In genomic region chr11:67321313-67321871, GRCh38 we compare ENCODE assay signal across 17 cellular contexts. TPM values are rescaled to one million over a fixed set of nuclear protein-coding genes. Genes with fewer than 3 reads are reported as not detected.
DNase-seq lines count a peak whose midpoint lies in the region; ATAC-seq, FAIRE-seq and TF ChIP-seq lines count a peak whose summit lies in the region.
"Had no signal": no experiment of that assay in that cellular context is flagged by ENCODE, and none has a peak within 500 bp of the region (broad histone marks: within the 10 kb centered on the region; RNA-seq: fewer than 3 reads in every experiment).

No MANE protein-coding gene starts in this region.

- no peak overlapping the region for H2BK120ac ChIP-seq in neuronal stem cell (ENCODE audit: low read depth, low read length)

- in situ Hi-C loops in K562 (cut with MboI): no loop called here

- no peak overlapping the region for H4K91ac ChIP-seq in neuronal stem cell (ENCODE audit: low read depth, low read length, poor library complexity)

- H3K4ac ChIP-seq in neuronal stem cell (ENCODE audit: low read length): no peak overlapping the region

- DNase-seq in activated CD4-positive, alpha-beta T cell treated with anti-CD3 and anti-CD28 coated beads, Interleukin-2, amount 10 ng/mL, durations not matched to agents 24 days and 14 days: peak; percentile 53
- DNase-seq in activated CD4-positive, alpha-beta T cell treated with anti-CD3 and anti-CD28 coated beads, Interleukin-2, amount 50 U/mL, for 48 hours: no peak
- peak; percentile 25 for DNase-seq in LHCN-M2 (ENCODE audit: low read depth)
- peak in 2 of 4 experiments; percentile 2 to 5 for DNase-seq in K562 (ENCODE audit: extremely low read depth in 1 of 4, low spot score in 3 of 4)
- DNase-seq in posterior vena cava (ENCODE audit: low spot score): peak; percentile 40
- no peak for DNase-seq in NCI-H774 (lab: John Stamatoyannopoulos, UW)
- no peak for DNase-seq in DMS79 (lab: John Stamatoyannopoulos, UW)
- no peak for DNase-seq in neuronal stem cell (ENCODE audit: low spot score)
- DNase-seq: CD8-positive, alpha-beta T cell; COR-L47; GF-D8; H9 had no signal

- H2BK5ac ChIP-seq in neuronal stem cell (ENCODE audit: low read length): no peak overlapping the region

- no peak overlapping the region; the same call in 1 of the 2 replicates for H3K4me2 ChIP-seq in K562 (ENCODE audit: insufficient read depth, low read length)
- no peak overlapping the region for H3K4me2 ChIP-seq in neuronal stem cell (ENCODE audit: insufficient read depth, low read length, poor library complexity, severe bottlenecking)
- H3K4me2 ChIP-seq: GM23338 had no signal

- peaks cover 4% of the 10 kb centered on the region for H3K36me3 Mint-ChIP-seq in activated CD4-positive, alpha-beta T cell treated with anti-CD3 and anti-CD28 coated beads, Interleukin-2, amount 10 ng/mL, durations not matched to agents 24 days and 14 days (ENCODE audit: low read depth)
- H3K36me3 Mint-ChIP-seq: CD14-positive monocyte had no signal

- H4K8ac ChIP-seq in neuronal stem cell (ENCODE audit: low read depth, low read length): no peak overlapping the region

- H3K79me2 ChIP-seq in K562 (ENCODE audit: control insufficient read depth, insufficient read depth, low read length): peaks cover 6% of the 10 kb centered on the region; the same call in 1 of the 3 replicates

- H3K9ac ChIP-seq in K562 (ENCODE audit: insufficient read depth in 1 of 2, low read depth in 2 of 2, low read length in 2 of 2): peak overlapping the region in 1 of 2 experiments; percentile 3; a peak in 1 of 4 replicates
- no peak overlapping the region for H3K9ac ChIP-seq in neuronal stem cell (ENCODE audit: low read depth, low read length, poor library complexity)

- H3K4me1 Mint-ChIP-seq in activated CD4-positive, alpha-beta T cell treated with anti-CD3 and anti-CD28 coated beads, Interleukin-2, amount 10 ng/mL, durations not matched to agents 24 days and 14 days: peaks cover 12% of the 10 kb centered on the region

- H3K9me1 ChIP-seq in K562 (ENCODE audit: control insufficient read depth, insufficient read depth, low read length): no peaks in the 10 kb centered on the region

- H2BK15ac ChIP-seq in neuronal stem cell (ENCODE audit: low read length): no peak overlapping the region

- H3K36me3 ChIP-seq in K562 (ENCODE audit: control insufficient read depth, insufficient read depth, low read length) (no peaks in the 10 kb centered on the region; the same call in 2 of the 3 replicates), neuronal stem cell (replicated peaks in 1 of 2; ENCODE audit: control insufficient read depth in 2 of 2, insufficient read depth in 2 of 2, low read length in 2 of 2) (peaks cover 0 to 1% of the 10 kb centered on the region in 2 donors)

- no peaks in the 10 kb centered on the region for H3K9me3 Mint-ChIP-seq in activated CD4-positive, alpha-beta T cell treated with anti-CD3 and anti-CD28 coated beads, Interleukin-2, amount 10 ng/mL, durations not matched to agents 24 days and 14 days
- H3K9me3 Mint-ChIP-seq: CD14-positive monocyte; CD8-positive, alpha-beta T cell; GM23338; H9 had no signal

- H3K27me3 ChIP-seq in K562 (ENCODE audit: control insufficient read depth in 2 of 2, insufficient read depth in 2 of 2, low read length in 2 of 2): no peaks in the 10 kb centered on the region
- peaks cover 0 to 9% (median 0%) of the 10 kb centered on the region in 3 experiments for H3K27me3 ChIP-seq in neuronal stem cell (ENCODE audit: control insufficient read depth in 3 of 3, insufficient read depth in 3 of 3, low read depth in 1 of 3, low read length in 3 of 3)

- no peak overlapping the region for H3K4me3 Mint-ChIP-seq in activated CD4-positive, alpha-beta T cell treated with anti-CD3 and anti-CD28 coated beads, Interleukin-2, amount 10 ng/mL, durations not matched to agents 24 days and 14 days
- H3K4me3 Mint-ChIP-seq: CD14-positive monocyte; CD8-positive, alpha-beta T cell; GM23338; H9 had no signal

- no TSS peak for BruUV-seq in K562 (replicated peaks; lab: Mats Ljungman, UMichigan)

- H3K79me1 ChIP-seq in neuronal stem cell (ENCODE audit: low read depth, low read length): no peaks in the 10 kb centered on the region

- intact Hi-C loops in activated CD4-positive, alpha-beta T cell treated with anti-CD3 and anti-CD28 coated beads, Interleukin-2, amount 10 ng/mL, durations not matched to agents 24 days and 14 days (cut with micrococcal nuclease): no loop called here
- intact Hi-C loops in K562 (cut with micrococcal nuclease): no loop called here
- intact Hi-C loops in posterior vena cava (cut with DNase I): no loop called here

- no peak overlapping the region for H2AK5ac ChIP-seq in neuronal stem cell (ENCODE audit: low read depth, low read length)

- H3K9me3 ChIP-seq in K562 (replicated peaks; ENCODE audit: control insufficient read depth, insufficient read depth, low read depth, low read length) (no peaks in the 10 kb centered on the region), neuronal stem cell (replicated peaks in 1 of 2; ENCODE audit: control insufficient read depth in 2 of 2, insufficient read depth in 1 of 2, low read depth in 1 of 2, low read length in 2 of 2) (no peaks in the 10 kb centered on the region)

- ATAC-seq in K562: no peak
- ATAC-seq: CD8-positive, alpha-beta T cell; GM23338 had no signal

- whole genome bisulfite sequencing in K562 (ENCODE audit: insufficient coverage, low coverage, missing lambda C conversion rate): 39% methylated on average over 6 of the region's 6 CpGs
- WGBS in neuronal stem cell (ENCODE audit: extremely low coverage in 2 of 2, insufficient read length in 2 of 2, insufficient replicate concordance in 1 of 2), 2 donors: no CpG with 5 or more reads among the region's 6 CpGs

- H3K14ac ChIP-seq in neuronal stem cell (ENCODE audit: low read length): no peak overlapping the region

- no peak for TF ChIP-seq POLR2A in K562 (conservative IDR thresholded peaks at IDR 0.05)

- POLR2A ChIA-PET in K562 (lab: Yijun Ruan, JAX): interaction anchor here (0.5 to 1.4 kb wide), 7 partner anchors 11 to 335 kb away, joined by 3 to 4 read pairs (median 3); no protein-coding TSS in a partner anchor

- FAIRE-seq in K562 (lab: Jason Lieb, UNC): no peak
- FAIRE-seq: D721Med, GM18507 had no signal

- no peak for TF ChIP-seq CTCF in K562 (IDR thresholded peaks at IDR 0.05 in 2 of 3, conservative IDR thresholded peaks at IDR 0.05 in 1 of 3; ENCODE audit: insufficient read depth in 2 of 3, low read depth in 1 of 3, low read length in 3 of 3)

- CTCF ChIA-PET in K562 (lab: Yijun Ruan, JAX; ENCODE audit: low intra/inter-chr PET ratio): no interaction called here

- no peak overlapping the region for H3K23ac ChIP-seq in neuronal stem cell (ENCODE audit: low read depth, low read length, poor library complexity)

- H2BK12ac ChIP-seq in neuronal stem cell (ENCODE audit: low read length): no peak overlapping the region

- no peak for TF ChIP-seq EP300 in K562 (IDR thresholded peaks at IDR 0.05; ENCODE audit: low read length)

- no peak overlapping the region for H3K18ac ChIP-seq in neuronal stem cell (ENCODE audit: low read length)

- H3K27ac ChIP-seq in K562 (ENCODE audit: extremely low read depth, low read depth, low read length) (no peak overlapping the region), neuronal stem cell (replicated peaks; ENCODE audit: low read length) (no peak overlapping the region)
- H3K27ac ChIP-seq: 22Rv1 had no signal

- peaks cover 6% of the 10 kb centered on the region for H3K27me3 Mint-ChIP-seq in activated CD4-positive, alpha-beta T cell treated with anti-CD3 and anti-CD28 coated beads, Interleukin-2, amount 10 ng/mL, durations not matched to agents 24 days and 14 days

- no peak for TF ChIP-seq RAD21 in K562 (CRISPR knock-in tag; conservative IDR thresholded peaks at IDR 0.05 in 1 of 2, IDR thresholded peaks at IDR 0.05 in 1 of 2)

- no peak overlapping the region for H3K4me3 ChIP-seq in K562
- no peak overlapping the region for H3K4me3 ChIP-seq in neuronal stem cell (ENCODE audit: low read length in 2 of 2)
- H3K4me3 ChIP-seq: GM23338 had no signal

- H3K27ac Mint-ChIP-seq in activated CD4-positive, alpha-beta T cell treated with anti-CD3 and anti-CD28 coated beads, Interleukin-2, amount 10 ng/mL, durations not matched to agents 24 days and 14 days: no peak overlapping the region
- H3K27ac Mint-ChIP-seq: CD14-positive monocyte; CD8-positive, alpha-beta T cell; GM23338; H9 had no signal

- no peak overlapping the region for H2AFZ ChIP-seq in K562 (ENCODE audit: low read depth, low read length)
- H2AFZ ChIP-seq in neuronal stem cell (ENCODE audit: low read length): no peak overlapping the region
- H2AFZ ChIP-seq: GM23338 had no signal

- H4K20me1 ChIP-seq in K562 (replicated peaks; ENCODE audit: control insufficient read depth, insufficient read depth, low read length): no peaks in the 10 kb centered on the region

- peaks cover 14 to 19% of the 10 kb centered on the region in 2 experiments; a peak in 4 of 5 replicates for H3K4me1 ChIP-seq in K562 (replicated peaks in 1 of 2; ENCODE audit: control insufficient read depth in 2 of 2, insufficient read depth in 2 of 2, low read length in 2 of 2)
- peaks cover 5 to 6% of the 10 kb centered on the region in 2 donors for H3K4me1 ChIP-seq in neuronal stem cell (ENCODE audit: control insufficient read depth in 2 of 2, insufficient read depth in 1 of 2, low read depth in 1 of 2, low read length in 2 of 2)

RNA-seq across cellular contexts. Expression of gene SSH3, which starts 18.1 kb away (rescaled TPM):
- total RNA-seq in activated CD4-positive, alpha-beta T cell treated with anti-CD3 and anti-CD28 coated beads, Interleukin-2, amount 10 ng/mL, durations not matched to agents 24 days and 14 days: 7.1 and 8.1 TPM in 2 replicates
- total RNA-seq in LHCN-M2 (2014; rRNA removed): 10.8 and 19.0 TPM in 2 replicates
- 19.9 TPM for polyA plus RNA-seq in LHCN-M2 (2012)
- total RNA-seq in K562 (2011; cell fraction: chromatin; rRNA removed; ENCODE audit: low replicate concordance): 1.5 and 6.8 TPM in 2 replicates
- 2.8 and 3.3 TPM in 2 replicates for total RNA-seq in K562 (2011; cell fraction: nucleolus; rRNA removed)
- 0.92 and 1.3 TPM in 2 replicates for total RNA-seq in K562 (2011; cell fraction: nucleoplasm; rRNA removed)
- total RNA-seq in K562 (2014; rRNA removed): 0.12 and 0.27 TPM in 2 replicates
- total RNA-seq in K562 (2014; rRNA removed; fragmentation: Illumina TruSeq; extraction: Trizol): not detected in 2 replicates
- total RNA-seq in K562 (2015; rRNA removed; fragmentation: Illumina TruSeq; extraction: Trizol): 0.14 and 0.68 TPM in 2 replicates
- total RNA-seq in K562 (2021): 1.0 and 1.5 TPM in 2 replicates
- polyA plus RNA-seq in K562 (2011; rRNA removed): 0.07 and 0.88 TPM in 2 replicates
- polyA plus RNA-seq in K562 (2011; cell fraction: cytosol; rRNA removed): 0.12 and 0.39 TPM in 2 replicates
- polyA plus RNA-seq in K562 (2011; cell fraction: nucleus; rRNA removed): 1.3 and 3.4 TPM in 2 replicates
- polyA plus RNA-seq in K562 (2012): 1.3 and 1.4 TPM in 2 replicates
- 0.19 and 0.24 TPM in 2 replicates for polyA plus RNA-seq in K562 (2014; fragmentation: Illumina TruSeq; extraction: Trizol)
- polyA plus RNA-seq in K562 (2014; fragmentation: Nextera tagmentation; extraction: Ambion mirVana): not detected
- 0.24 and 0.90 TPM in 2 replicates for polyA plus RNA-seq in K562 (2014; rRNA removed)
- 0.09 TPM in 1 of 2 replicates, not detected in the other for polyA minus RNA-seq in K562 (2011; rRNA and poly(A)+ RNA removed)
- 0.48 TPM in 1 of 2 replicates, not detected in the other for polyA minus RNA-seq in K562 (2011; cell fraction: cytosol; rRNA and poly(A)+ RNA removed)
- polyA minus RNA-seq in K562 (2011; cell fraction: nucleus; rRNA and poly(A)+ RNA removed): 0.89 and 1.5 TPM in 2 replicates
- total RNA-seq in posterior vena cava: 10 to 100 TPM; 23.5 to 26.2 TPM
- polyA plus RNA-seq in neuronal stem cell (2013, experiment 1 of 2): 28.5 TPM
- polyA plus RNA-seq in neuronal stem cell (2013, experiment 2 of 2): 34.0 TPM

RNA-seq across cellular contexts. Expression of gene POLD4, which starts 32.0 kb away (rescaled TPM):
- total RNA-seq in activated CD4-positive, alpha-beta T cell treated with anti-CD3 and anti-CD28 coated beads, Interleukin-2, amount 10 ng/mL, durations not matched to agents 24 days and 14 days: 36.0 and 36.4 TPM in 2 replicates
- total RNA-seq in LHCN-M2 (2014; rRNA removed): 114 and 138 TPM in 2 replicates
- polyA plus RNA-seq in LHCN-M2 (2012): 172 TPM
- 26.2 and 67.4 TPM in 2 replicates for total RNA-seq in K562 (2011; cell fraction: chromatin; rRNA removed; ENCODE audit: low replicate concordance)
- 64.6 and 81.5 TPM in 2 replicates for total RNA-seq in K562 (2011; cell fraction: nucleolus; rRNA removed)
- 46.1 and 55.9 TPM in 2 replicates for total RNA-seq in K562 (2011; cell fraction: nucleoplasm; rRNA removed)
- total RNA-seq in K562 (2014; rRNA removed): 53.6 and 56.2 TPM in 2 replicates
- total RNA-seq in K562 (2014; rRNA removed; fragmentation: Illumina TruSeq; extraction: Trizol): 8.3 and 9.9 TPM in 2 replicates
- total RNA-seq in K562 (2015; rRNA removed; fragmentation: Illumina TruSeq; extraction: Trizol): 18.3 and 18.7 TPM in 2 replicates
- 32.7 and 42.1 TPM in 2 replicates for total RNA-seq in K562 (2021)
- polyA plus RNA-seq in K562 (2011; rRNA removed): 39.4 and 42.2 TPM in 2 replicates
- 73.0 and 175 TPM in 2 replicates for polyA plus RNA-seq in K562 (2011; cell fraction: cytosol; rRNA removed)
- polyA plus RNA-seq in K562 (2011; cell fraction: nucleus; rRNA removed): 55.9 and 110 TPM in 2 replicates
- 66.3 and 137 TPM in 2 replicates for polyA plus RNA-seq in K562 (2012)
- polyA plus RNA-seq in K562 (2014; fragmentation: Illumina TruSeq; extraction: Trizol): 10.6 and 25.7 TPM in 2 replicates
- polyA plus RNA-seq in K562 (2014; fragmentation: Nextera tagmentation; extraction: Ambion mirVana): 1 to 10 TPM; 5.8 to 6.1 TPM
- 64.5 and 69.7 TPM in 2 replicates for polyA plus RNA-seq in K562 (2014; rRNA removed)
- 6.7 and 10.2 TPM in 2 replicates for polyA minus RNA-seq in K562 (2011; rRNA and poly(A)+ RNA removed)
- polyA minus RNA-seq in K562 (2011; cell fraction: cytosol; rRNA and poly(A)+ RNA removed): 21.3 and 21.8 TPM in 2 replicates
- 27.2 and 29.6 TPM in 2 replicates for polyA minus RNA-seq in K562 (2011; cell fraction: nucleus; rRNA and poly(A)+ RNA removed)
- total RNA-seq in posterior vena cava: 10 to 100 TPM; 56.1 to 60.9 TPM
- 11.9 TPM for polyA plus RNA-seq in neuronal stem cell (2013, experiment 1 of 2)
- 10.9 TPM for polyA plus RNA-seq in neuronal stem cell (2013, experiment 2 of 2)

RNA-seq across cellular contexts. Expression of gene ANKRD13D, which starts 32.3 kb away (rescaled TPM):
- 114 and 124 TPM in 2 replicates for total RNA-seq in activated CD4-positive, alpha-beta T cell treated with anti-CD3 and anti-CD28 coated beads, Interleukin-2, amount 10 ng/mL, durations not matched to agents 24 days and 14 days
- 31.3 and 42.1 TPM in 2 replicates for total RNA-seq in LHCN-M2 (2014; rRNA removed)
- polyA plus RNA-seq in LHCN-M2 (2012): 19.6 TPM
- 105 and 289 TPM in 2 replicates for total RNA-seq in K562 (2011; cell fraction: chromatin; rRNA removed; ENCODE audit: low replicate concordance)
- 185 and 212 TPM in 2 replicates for total RNA-seq in K562 (2011; cell fraction: nucleolus; rRNA removed)
- 120 and 126 TPM in 2 replicates for total RNA-seq in K562 (2011; cell fraction: nucleoplasm; rRNA removed)
- 28.6 and 30.5 TPM in 2 replicates for total RNA-seq in K562 (2014; rRNA removed)
- total RNA-seq in K562 (2014; rRNA removed; fragmentation: Illumina TruSeq; extraction: Trizol): 5.3 and 7.9 TPM in 2 replicates
- 19.6 and 25.1 TPM in 2 replicates for total RNA-seq in K562 (2015; rRNA removed; fragmentation: Illumina TruSeq; extraction: Trizol)
- 37.3 and 40.9 TPM in 2 replicates for total RNA-seq in K562 (2021)
- polyA plus RNA-seq in K562 (2011; rRNA removed): 22.4 and 36.6 TPM in 2 replicates
- 28.9 and 46.9 TPM in 2 replicates for polyA plus RNA-seq in K562 (2011; cell fraction: cytosol; rRNA removed)
- 147 and 217 TPM in 2 replicates for polyA plus RNA-seq in K562 (2011; cell fraction: nucleus; rRNA removed)
- polyA plus RNA-seq in K562 (2012): 22.5 and 55.8 TPM in 2 replicates
- 15.8 and 20.8 TPM in 2 replicates for polyA plus RNA-seq in K562 (2014; fragmentation: Illumina TruSeq; extraction: Trizol)
- polyA plus RNA-seq in K562 (2014; fragmentation: Nextera tagmentation; extraction: Ambion mirVana): 1 to 10 TPM in 1 of 2 experiments, under 1 TPM in 1; 0.94 to 1.9 TPM
- 38.8 and 40.8 TPM in 2 replicates for polyA plus RNA-seq in K562 (2014; rRNA removed)
- 9.5 and 12.1 TPM in 2 replicates for polyA minus RNA-seq in K562 (2011; rRNA and poly(A)+ RNA removed)
- polyA minus RNA-seq in K562 (2011; cell fraction: cytosol; rRNA and poly(A)+ RNA removed): 10.6 and 13.5 TPM in 2 replicates
- polyA minus RNA-seq in K562 (2011; cell fraction: nucleus; rRNA and poly(A)+ RNA removed): 54.4 and 59.6 TPM in 2 replicates
- 10 to 100 TPM; 40.7 to 42.8 TPM for total RNA-seq in posterior vena cava
- polyA plus RNA-seq in neuronal stem cell (2013, experiment 1 of 2): 23.9 TPM
- 22.5 TPM for polyA plus RNA-seq in neuronal stem cell (2013, experiment 2 of 2)

RNA-seq across cellular contexts. Expression of gene CLCF1, which starts 52.0 kb away (rescaled TPM):
- total RNA-seq in activated CD4-positive, alpha-beta T cell treated with anti-CD3 and anti-CD28 coated beads, Interleukin-2, amount 10 ng/mL, durations not matched to agents 24 days and 14 days: 0.63 and 0.66 TPM in 2 replicates
- total RNA-seq in LHCN-M2 (2014; rRNA removed): 16.1 and 19.8 TPM in 2 replicates
- polyA plus RNA-seq in LHCN-M2 (2012): 9.9 TPM
- 4.3 and 8.4 TPM in 2 replicates for total RNA-seq in K562 (2011; cell fraction: chromatin; rRNA removed; ENCODE audit: low replicate concordance)
- total RNA-seq in K562 (2011; cell fraction: nucleolus; rRNA removed): 3.4 and 5.3 TPM in 2 replicates
- 3.7 and 8.0 TPM in 2 replicates for total RNA-seq in K562 (2011; cell fraction: nucleoplasm; rRNA removed)
- 2.4 and 3.2 TPM in 2 replicates for total RNA-seq in K562 (2014; rRNA removed)
- 1.1 and 1.2 TPM in 2 replicates for total RNA-seq in K562 (2014; rRNA removed; fragmentation: Illumina TruSeq; extraction: Trizol)
- 1.9 and 2.0 TPM in 2 replicates for total RNA-seq in K562 (2015; rRNA removed; fragmentation: Illumina TruSeq; extraction: Trizol)
- total RNA-seq in K562 (2021): 3.6 and 4.3 TPM in 2 replicates
- 3.0 and 4.1 TPM in 2 replicates for polyA plus RNA-seq in K562 (2011; rRNA removed)
- 5.7 and 8.8 TPM in 2 replicates for polyA plus RNA-seq in K562 (2011; cell fraction: cytosol; rRNA removed)
- polyA plus RNA-seq in K562 (2011; cell fraction: nucleus; rRNA removed): 9.3 and 20.8 TPM in 2 replicates
- 2.9 and 5.3 TPM in 2 replicates for polyA plus RNA-seq in K562 (2012)
- polyA plus RNA-seq in K562 (2014; fragmentation: Illumina TruSeq; extraction: Trizol): 3.1 and 3.6 TPM in 2 replicates
- polyA plus RNA-seq in K562 (2014; fragmentation: Nextera tagmentation; extraction: Ambion mirVana): under 1 TPM; 0.49 to 0.80 TPM
- 3.8 and 5.8 TPM in 2 replicates for polyA plus RNA-seq in K562 (2014; rRNA removed)
- 0.78 and 2.1 TPM in 2 replicates for polyA minus RNA-seq in K562 (2011; rRNA and poly(A)+ RNA removed)
- 2.4 and 4.2 TPM in 2 replicates for polyA minus RNA-seq in K562 (2011; cell fraction: cytosol; rRNA and poly(A)+ RNA removed)
- 1.7 and 1.8 TPM in 2 replicates for polyA minus RNA-seq in K562 (2011; cell fraction: nucleus; rRNA and poly(A)+ RNA removed)
- 10 to 100 TPM; 10.0 to 15.2 TPM for total RNA-seq in posterior vena cava
- polyA plus RNA-seq in neuronal stem cell (2013, experiment 1 of 2): 3.4 TPM
- 3.3 TPM for polyA plus RNA-seq in neuronal stem cell (2013, experiment 2 of 2)
- total RNA-seq: GM23338 had no signal

RNA-seq across cellular contexts. Expression of gene GRK2, which starts 55.1 kb away (rescaled TPM):
- total RNA-seq in activated CD4-positive, alpha-beta T cell treated with anti-CD3 and anti-CD28 coated beads, Interleukin-2, amount 10 ng/mL, durations not matched to agents 24 days and 14 days: 244 and 248 TPM in 2 replicates
- total RNA-seq in LHCN-M2 (2014; rRNA removed) (62.6 and 69.3 TPM in 2 replicates), K562 (2014; rRNA removed) (83.1 and 97.8 TPM in 2 replicates), K562 (2014; rRNA removed; fragmentation: Illumina TruSeq; extraction: Trizol) (27.8 and 41.7 TPM in 2 replicates), K562 (2015; rRNA removed; fragmentation: Illumina TruSeq; extraction: Trizol) (40.6 and 42.2 TPM in 2 replicates), K562 (2021) (93.3 and 95.3 TPM in 2 replicates), posterior vena cava (10 to 100 TPM; 50.4 to 58.2 TPM)
- polyA plus RNA-seq in LHCN-M2 (2012): 33.9 TPM
- 64.7 and 214 TPM in 2 replicates for total RNA-seq in K562 (2011; cell fraction: chromatin; rRNA removed; ENCODE audit: low replicate concordance)
- total RNA-seq in K562 (2011; cell fraction: nucleolus; rRNA removed): 185 and 206 TPM in 2 replicates
- total RNA-seq in K562 (2011; cell fraction: nucleoplasm; rRNA removed): 62.7 and 78.2 TPM in 2 replicates
- polyA plus RNA-seq in K562 (2011; rRNA removed) (63.4 and 98.5 TPM in 2 replicates), K562 (2014; fragmentation: Illumina TruSeq; extraction: Trizol) (56.5 and 65.3 TPM in 2 replicates), K562 (2014; fragmentation: Nextera tagmentation; extraction: Ambion mirVana) (under 1 TPM; 0.24 to 0.82 TPM), K562 (2014; rRNA removed) (95.8 and 96.0 TPM in 2 replicates)
- 70.8 and 122 TPM in 2 replicates for polyA plus RNA-seq in K562 (2011; cell fraction: cytosol; rRNA removed)
- polyA plus RNA-seq in K562 (2011; cell fraction: nucleus; rRNA removed): 259 and 262 TPM in 2 replicates
- polyA plus RNA-seq in K562 (2012): 87.6 and 130 TPM in 2 replicates
- 36.9 and 61.5 TPM in 2 replicates for polyA minus RNA-seq in K562 (2011; rRNA and poly(A)+ RNA removed)
- 89.3 and 92.9 TPM in 2 replicates for polyA minus RNA-seq in K562 (2011; cell fraction: cytosol; rRNA and poly(A)+ RNA removed)
- polyA minus RNA-seq in K562 (2011; cell fraction: nucleus; rRNA and poly(A)+ RNA removed): 57.5 and 75.9 TPM in 2 replicates
- 33.4 TPM for polyA plus RNA-seq in neuronal stem cell (2013, experiment 1 of 2)
- 33.1 TPM for polyA plus RNA-seq in neuronal stem cell (2013, experiment 2 of 2)

Comparison
In these comparisons a context has a peak if more than half of its experiments do, and no peak if none do; other contexts are left out.
1. DNase-seq: peak in activated CD4-positive, alpha-beta T cell treated with anti-CD3 and anti-CD28 coated beads, Interleukin-2, amount 10 ng/mL, durations not matched to agents 24 days and 14 days (single experiment), LHCN-M2 (single experiment) and posterior vena cava (single experiment); none in activated CD4-positive, alpha-beta T cell treated with anti-CD3 and anti-CD28 coated beads, Interleukin-2, amount 50 U/mL, for 48 hours (0 of 2), NCI-H774 (single experiment), DMS79 (single experiment) and neuronal stem cell (single experiment).